ENCODE assay signal across 1 cellular context in genomic region chr19:45742969-45743368, GRCh38.
TF ChIP-seq lines count a peak whose summit lies in the region.

No MANE protein-coding gene starts in this region.

TF ChIP-seq in A549, 52 proteins besides CTCF, POLR2A, EP300 and RAD21 (continued from another document):
- TF ChIP-seq REST (IDR thresholded peaks at IDR 0.05): no peak
- no peak for TF ChIP-seq SREBF2 (IDR thresholded peaks at IDR 0.05)
- TF ChIP-seq CHD4 (IDR thresholded peaks at IDR 0.05; ENCODE audit: borderline replicate concordance): no peak
- no peak for TF ChIP-seq CHD2 (IDR thresholded peaks at IDR 0.05; ENCODE audit: low read length, partially characterized antibody)
- no peak for TF ChIP-seq HOXB5 (CRISPR knock-in tag; IDR thresholded peaks at IDR 0.05)
- no peak for TF ChIP-seq NR3C1 (IDR thresholded peaks at IDR 0.05)
- no peak for TF ChIP-seq FOXS1 (CRISPR knock-in tag; IDR thresholded peaks at IDR 0.05)
- TF ChIP-seq HOXB13 (CRISPR knock-in tag; IDR thresholded peaks at IDR 0.05; ENCODE audit: low read depth): no peak
- TF ChIP-seq ESRRA (IDR thresholded peaks at IDR 0.05; ENCODE audit: borderline replicate concordance, low read length): no peak
- TF ChIP-seq JUN (IDR thresholded peaks at IDR 0.05): no peak
- no peak for TF ChIP-seq KDM5A (IDR thresholded peaks at IDR 0.05)
- TF ChIP-seq HEYL (CRISPR knock-in tag; IDR thresholded peaks at IDR 0.05): no peak
